In genomic region chr18:77089796-77090285, GRCh38 we compare ENCODE assay signal across 17 cellular contexts. TPM values are rescaled to one million over a fixed set of nuclear protein-coding genes. Genes with fewer than 3 reads are reported as not detected.
DNase-seq lines count a peak whose midpoint lies in the region; ATAC-seq and TF ChIP-seq lines count a peak whose summit lies in the region.
"Had no signal": no experiment of that assay in that cellular context is flagged by ENCODE, and none has a peak within 500 bp of the region (broad histone marks: within the 10 kb centered on the region; RNA-seq: fewer than 3 reads in every experiment).

No MANE protein-coding gene starts in this region.

- no peak overlapping the region for H3K4ac ChIP-seq in H9 (ENCODE audit: low read depth, low read length)

- peaks cover 6 to 49% (median 31%) of the 10 kb centered on the region in 10 experiments; a peak in 15 of 20 replicates for H3K4me1 ChIP-seq in BLaER1 treated with 17β-estradiol and CSF1 and Interleukin-3, amounts not matched to agents 10 nM and 100 nM
- H3K4me1 ChIP-seq in H9 (ENCODE audit: insufficient read depth, low read length): peaks cover 5% of the 10 kb centered on the region; the same call in 1 of the 2 replicates

- H4K91ac ChIP-seq in H9 (ENCODE audit: insufficient read length, low read depth, low read length): no peak overlapping the region

- H3K56ac ChIP-seq in H9 (ENCODE audit: insufficient read length, low read depth, low read length): no peak overlapping the region

- H3K27ac ChIP-seq in BLaER1 treated with 17β-estradiol and CSF1 and Interleukin-3, amounts not matched to agents 10 nM and 100 nM: peak overlapping the region in 7 of 11 experiments; percentile 6 to 48 (median 31); a peak in 8 of 22 replicates
- H3K27ac ChIP-seq in H9 (ENCODE audit: insufficient read length, low read depth, low read length): no peak overlapping the region
- H3K27ac ChIP-seq: Peyer's patch had no signal

- H3K27me3 ChIP-seq in BLaER1 treated with 17β-estradiol and CSF1 and Interleukin-3, amounts not matched to agents 10 nM and 100 nM: no peaks in the 10 kb centered on the region
- H3K27me3 ChIP-seq in H9 (ENCODE audit: insufficient read depth, low read length): no peaks in the 10 kb centered on the region
- H3K27me3 ChIP-seq: Peyer's patch had no signal

- H3K79me2 ChIP-seq in H9 (ENCODE audit: insufficient read depth, low read length): no peaks in the 10 kb centered on the region

- no peak overlapping the region for H3K9ac ChIP-seq in BLaER1 treated with 17β-estradiol and CSF1 and Interleukin-3, amounts not matched to agents 10 nM and 100 nM
- no peak overlapping the region for H3K9ac ChIP-seq in H9 (ENCODE audit: extremely low read depth, insufficient read length, low read length)

- no peak overlapping the region for H3T11ph ChIP-seq in H9 (ENCODE audit: low read length)

- no peak for ATAC-seq in activated naive CD8-positive, alpha-beta T cell treated with anti-CD3 and anti-CD28 coated beads, Interleukin-2, amount 50 U/mL, for 24 hours
- no peak for ATAC-seq in GM18868 (IDR thresholded peaks at IDR 0.05; ENCODE audit: unreplicated experiment)
- no peak for ATAC-seq in GM21717 (IDR thresholded peaks at IDR 0.05; ENCODE audit: unreplicated experiment)

- H2BK12ac ChIP-seq in H9 (ENCODE audit: insufficient read length, low read depth, low read length): no peak overlapping the region

- no peaks in the 10 kb centered on the region for H3K36me3 Mint-ChIP-seq in H9 (ENCODE audit: insufficient read depth in 1 of 3, low read depth in 3 of 3)
- peaks cover 16% of the 10 kb centered on the region for H3K36me3 Mint-ChIP-seq in activated naive CD8-positive, alpha-beta T cell treated with anti-CD3 and anti-CD28 coated beads, Interleukin-2, amount 50 U/mL, for 24 hours (ENCODE audit: low read depth)
- H3K36me3 Mint-ChIP-seq in nephron (ENCODE audit: low read depth): no peaks in the 10 kb centered on the region

- peaks cover 22% of the 10 kb centered on the region for H3K27me3 Mint-ChIP-seq in H9 (ENCODE audit: low read depth)
- no peaks in the 10 kb centered on the region for H3K27me3 Mint-ChIP-seq in activated naive CD8-positive, alpha-beta T cell treated with anti-CD3 and anti-CD28 coated beads, Interleukin-2, amount 50 U/mL, for 24 hours
- H3K27me3 Mint-ChIP-seq in nephron (ENCODE audit: low read depth): peaks cover 26% of the 10 kb centered on the region

- WGBS in H9 (ENCODE audit: extremely low coverage, insufficient read length, low lambda C conversion rate): no CpG with 5 or more reads among the region's 7 CpGs

- no peak for TF ChIP-seq CTCF in H9 (conservative IDR thresholded peaks at IDR 0.05)
- TF ChIP-seq CTCF in nephron (IDR thresholded peaks at IDR 0.05; ENCODE audit: unreplicated experiment in 3 of 3): no peak

- H3K9me3 Mint-ChIP-seq in H9 (0 out of 5 replicates have a peak, but pooled peaks cover 0 to 2% of the 10 kb centered on the region in 2 experiments), nephron (no peaks in the 10 kb centered on the region)
- H3K9me3 Mint-ChIP-seq in activated naive CD8-positive, alpha-beta T cell treated with anti-CD3 and anti-CD28 coated beads, Interleukin-2, amount 50 U/mL, for 24 hours: no peaks in the 10 kb centered on the region

- H3K27ac Mint-ChIP-seq in H9: peak overlapping the region in 1 of 3 experiments; percentile 1; a peak in 3 of 7 replicates
- peak overlapping the region; percentile 65 for H3K27ac Mint-ChIP-seq in activated naive CD8-positive, alpha-beta T cell treated with anti-CD3 and anti-CD28 coated beads, Interleukin-2, amount 50 U/mL, for 24 hours
- H3K27ac Mint-ChIP-seq in nephron: peak overlapping the region in 2 of 3 experiments; percentile 21 to 43

- no peak overlapping the region for H4K8ac ChIP-seq in H9 (replicated peaks; ENCODE audit: insufficient read length, low read depth, low read length)

- no peak overlapping the region for H2AK5ac ChIP-seq in H9 (ENCODE audit: insufficient read length, low read length)

- no peak overlapping the region for H3K23ac ChIP-seq in H9 (ENCODE audit: insufficient read length, low read depth, low read length)

- no peak overlapping the region for H3K4me3 ChIP-seq in BLaER1 treated with 17β-estradiol and CSF1 and Interleukin-3, amounts not matched to agents 10 nM and 100 nM
- H3K4me3 ChIP-seq: Peyer's patch, spleen had no signal

- no peak overlapping the region for H3K4me2 ChIP-seq in BLaER1 treated with 17β-estradiol and CSF1 and Interleukin-3, amounts not matched to agents 10 nM and 100 nM
- no peak overlapping the region for H3K4me2 ChIP-seq in H9 (ENCODE audit: insufficient read depth, insufficient read length, low read length)

- no peak overlapping the region for H2AFZ ChIP-seq in H9 (ENCODE audit: low read length)

- H2BK15ac ChIP-seq in H9 (ENCODE audit: low read depth, low read length): no peak overlapping the region

- H2BK5ac ChIP-seq in H9 (ENCODE audit: insufficient read length, low read length): no peak overlapping the region

- H3K4me3 Mint-ChIP-seq in H9 (no peak overlapping the region), nephron (no peak overlapping the region)
- no peak overlapping the region for H3K4me3 Mint-ChIP-seq in activated naive CD8-positive, alpha-beta T cell treated with anti-CD3 and anti-CD28 coated beads, Interleukin-2, amount 50 U/mL, for 24 hours

- H3K18ac ChIP-seq in H9 (ENCODE audit: insufficient read length, low read depth, low read length): no peak overlapping the region

- peaks cover 0 to 45% (median 32%) of the 10 kb centered on the region in 11 experiments; a peak in 18 of 22 replicates for H3K9me3 ChIP-seq in BLaER1 treated with 17β-estradiol and CSF1 and Interleukin-3, amounts not matched to agents 10 nM and 100 nM (replicated peaks in 1 of 11)
- H3K9me3 ChIP-seq in H9 (ENCODE audit: control insufficient read depth, low read depth, low read length): no peaks in the 10 kb centered on the region
- H3K9me3 ChIP-seq: Peyer's patch, spleen had no signal

- no peak overlapping the region for H2BK120ac ChIP-seq in H9 (ENCODE audit: low read depth, low read length, poor library complexity, severe bottlenecking)

- peaks cover 61 to 96% (median 86%) of the 10 kb centered on the region in 11 experiments for H3K36me3 ChIP-seq in BLaER1 treated with 17β-estradiol and CSF1 and Interleukin-3, amounts not matched to agents 10 nM and 100 nM

- H4K5ac ChIP-seq in H9 (ENCODE audit: insufficient read length, low read depth, low read length): no peak overlapping the region

- H3K4me1 Mint-ChIP-seq in H9 (peaks cover 26 to 35% of the 10 kb centered on the region in 2 experiments), nephron (peaks cover 62% of the 10 kb centered on the region)
- peaks cover 46% of the 10 kb centered on the region for H3K4me1 Mint-ChIP-seq in activated naive CD8-positive, alpha-beta T cell treated with anti-CD3 and anti-CD28 coated beads, Interleukin-2, amount 50 U/mL, for 24 hours

- peaks cover 29 to 100% (median 56%) of the 10 kb centered on the region in 11 experiments; a peak in 21 of 22 replicates for H4K20me1 ChIP-seq in BLaER1 treated with 17β-estradiol and CSF1 and Interleukin-3, amounts not matched to agents 10 nM and 100 nM
- no peaks in the 10 kb centered on the region for H4K20me1 ChIP-seq in H9 (ENCODE audit: control insufficient read depth, insufficient read depth, insufficient read length)

- H3K79me1 ChIP-seq in H9 (ENCODE audit: insufficient read depth, low read depth, low read length, poor library complexity, severe bottlenecking): no peaks in the 10 kb centered on the region

- peaks cover 6% of the 10 kb centered on the region for H3K23me2 ChIP-seq in H9 (ENCODE audit: insufficient read length, low read depth, low read length, poor library complexity, severe bottlenecking)

- H2BK20ac ChIP-seq in H9 (ENCODE audit: low read depth, low read length, poor library complexity, severe bottlenecking): no peak overlapping the region

- 0 out of 2 replicates have a peak overlapping the region, but pooled peaks have one; percentile 14 for H3K14ac ChIP-seq in H9 (ENCODE audit: insufficient read depth, low read length)

- DNase-seq in H9: no peak
- no peak for DNase-seq in activated naive CD8-positive, alpha-beta T cell treated with anti-CD3 and anti-CD28 coated beads, Interleukin-2, amount 50 U/mL, for 24 hours
- DNase-seq in NCI-H82 (lab: John Stamatoyannopoulos, UW): no peak
- DNase-seq in NCI-H524 treated with DMSO at 0.1 percent for 48 hours (lab: John Stamatoyannopoulos, UW): no peak
- DNase-seq: activated CD4-positive, alpha-beta T cell treated with anti-CD3 and anti-CD28 coated beads, Interleukin-2, amount 50 U/mL, for 48 hours; activated effector memory CD4-positive, alpha-beta T cell treated with Interleukin-2 at 50 U/mL for 16 hours; NCI-H1417 treated with DMSO at 0.1 percent for 48 hours; NCI-H446 treated with DMSO at 0.1 percent for 48 hours; nucleus accumbens; Peyer's patch; substantia nigra; T-helper 9 cell had no signal

RNA-seq across cellular contexts. Expression of gene MBP, which starts 42.7 kb away (rescaled TPM):
- total RNA-seq in H9 (2021): 5.2 and 8.6 TPM in 2 replicates
